18 cellular contexts compared by ENCODE assay signal in the genomic region with DNA sequence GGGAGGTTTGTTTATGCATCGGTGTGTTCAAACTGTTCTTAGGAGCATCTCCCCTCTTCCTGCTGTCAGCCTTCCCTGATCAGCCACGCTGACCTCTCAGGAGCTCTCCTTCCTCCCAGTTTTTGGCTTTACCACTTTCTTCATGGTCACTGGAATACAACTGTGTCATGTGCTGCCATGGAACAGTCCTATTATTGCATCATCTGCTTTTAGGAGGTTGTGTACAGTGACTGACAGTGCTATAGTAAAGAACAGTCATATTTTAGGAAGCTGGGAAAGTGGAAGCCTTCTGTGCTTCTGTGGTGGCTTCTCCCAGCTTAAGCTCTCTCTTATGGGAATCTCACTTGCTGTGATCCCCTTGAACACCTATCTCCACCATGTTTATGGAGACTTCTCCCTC.
"Had no signal": no experiment of that assay in that cellular context is flagged by ENCODE, and none has a peak within 500 bp of the region (broad histone marks: within the 10 kb centered on the region; RNA-seq: fewer than 3 reads in every experiment).

No MANE protein-coding gene starts in this region.

- H3K4me3 ChIP-seq: ascending aorta, heart right ventricle, pancreas, smooth muscle cell, tibial nerve, uterus had no signal

- H3K27me3 ChIP-seq: ascending aorta, heart right ventricle, pancreas, tibial nerve, uterus had no signal

- ATAC-seq: left colon, pancreas, T-cell had no signal

- DNase-seq: activated CD4-positive, CD25-positive, alpha-beta regulatory T cell treated with anti-CD3 and anti-CD28 coated beads, Interleukin-2, amount 50 U/mL, for 72 hours; activated naive CD4-positive, alpha-beta T cell; erythroblast; foreskin melanocyte; heart right ventricle; left colon; naive B cell; pancreas; stimulated activated CD4-positive, alpha-beta T cell treated with anti-CD3 and anti-CD28 coated beads, Interleukin-4, amount 100 ng/mL, for 4 hours; stimulated activated CD8-positive, alpha-beta memory T cell treated with anti-CD3 and anti-CD28 coated beads, Interleukin-4, amount 100 ng/mL, for 48 hours; stimulated activated naive CD4-positive, alpha-beta T cell treated with Interleukin-2 at 50 U/mL for 16 hours; substantia nigra; T-cell; T-helper 9 cell; uterus had no signal

- H3K4me1 ChIP-seq: ascending aorta, pancreas, uterus had no signal

- H3K9me3 ChIP-seq: ascending aorta, heart right ventricle, pancreas, tibial nerve, uterus had no signal

- H3K27ac ChIP-seq: ascending aorta, pancreas, uterus had no signal

- H3K36me3 ChIP-seq: ascending aorta, pancreas, tibial nerve, uterus had no signal
